ENCODE assay signal across 9 cellular contexts in the genomic region with DNA sequence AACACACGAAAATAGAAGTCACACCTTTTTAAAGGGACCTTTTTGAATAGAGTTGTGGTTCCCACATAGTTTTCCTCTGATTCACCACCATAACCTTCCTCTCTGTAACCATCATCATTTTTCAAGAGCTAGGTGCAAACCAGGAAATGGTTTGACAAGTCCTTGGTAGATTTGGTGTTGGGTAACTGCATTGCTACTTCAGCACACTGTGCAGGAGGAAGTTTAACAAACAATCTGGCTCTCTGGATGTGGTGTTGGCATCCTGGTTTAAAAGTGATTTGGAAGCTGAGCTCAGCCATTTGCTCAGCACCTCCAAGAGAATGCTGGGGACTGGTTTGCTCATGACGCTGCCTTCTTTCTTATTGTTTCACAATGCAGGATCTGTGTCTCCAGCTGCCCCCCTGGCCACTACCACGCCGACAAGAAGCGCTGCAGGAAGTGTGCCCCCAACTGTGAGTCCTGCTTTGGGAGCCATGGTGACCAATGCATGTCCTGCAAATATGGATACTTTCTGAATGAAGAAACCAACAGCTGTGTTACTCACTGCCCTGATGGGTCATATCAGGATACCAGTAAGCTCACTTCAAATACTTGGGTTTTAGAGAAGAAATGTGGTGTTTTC.
DNase-seq lines count a peak whose midpoint lies in the region; ATAC-seq, FAIRE-seq and TF ChIP-seq lines count a peak whose summit lies in the region.
"Had no signal": no experiment of that assay in that cellular context is flagged by ENCODE, and none has a peak within 500 bp of the region (broad histone marks: within the 10 kb centered on the region; RNA-seq: fewer than 3 reads in every experiment).

No MANE protein-coding gene starts in this region.

- H3K27ac ChIP-seq in SK-N-SH (ENCODE audit: low read depth in 2 of 2, low read length in 1 of 2) (no peak overlapping the region), small intestine (ENCODE audit: low read depth in 1 of 2, low read length in 1 of 2) (no peak overlapping the region), kidney (ENCODE audit: low read depth in 2 of 2, low read length in 2 of 2) (no peak overlapping the region)

- H3K36me3 ChIP-seq in SK-N-SH (replicated peaks in 1 of 2; ENCODE audit: control insufficient read depth in 1 of 2, insufficient read depth in 2 of 2, low read length in 1 of 2), result no peaks in the 10 kb centered on the region
- H3K36me3 ChIP-seq in small intestine (ENCODE audit: control insufficient read depth in 2 of 2, insufficient read depth in 2 of 2, low read length in 2 of 2), result peaks cover 5 to 16% of the 10 kb centered on the region in 2 donors
- H3K36me3 ChIP-seq in kidney (ENCODE audit: control insufficient read depth in 1 of 2, insufficient read depth in 2 of 2, low read length in 2 of 2), result peaks cover 0 to 7% of the 10 kb centered on the region in 2 donors

- no peaks in the 10 kb centered on the region for H4K20me1 ChIP-seq in SK-N-SH (ENCODE audit: insufficient read depth)

- H3K4me1 ChIP-seq in SK-N-SH (ENCODE audit: control insufficient read depth in 1 of 2, insufficient read depth in 2 of 2, low read depth in 1 of 2, low read length in 1 of 2) (no peaks in the 10 kb centered on the region), small intestine (ENCODE audit: control insufficient read depth in 2 of 2, insufficient read depth in 1 of 2, low read depth in 1 of 2, low read length in 1 of 2) (no peaks in the 10 kb centered on the region), kidney (ENCODE audit: control insufficient read depth in 1 of 2, insufficient read depth in 1 of 2, low read depth in 1 of 2, low read length in 2 of 2) (no peaks in the 10 kb centered on the region)

- TF ChIP-seq EP300 in SK-N-SH (IDR thresholded peaks at IDR 0.05; ENCODE audit: borderline replicate concordance in 1 of 2, low read depth in 1 of 2, low read length in 1 of 2), result no peak

- no peak overlapping the region for H3K9ac ChIP-seq in SK-N-SH
- no peak overlapping the region for H3K9ac ChIP-seq in kidney (ENCODE audit: low read length in 2 of 2)

- POLR2A ChIA-PET in SK-N-SH (lab: Yijun Ruan, JAX), result no interaction called here

- no peaks in the 10 kb centered on the region for H3F3A ChIP-seq in SK-N-SH (replicated peaks; ENCODE audit: insufficient read depth)

- H3K4me2 ChIP-seq in SK-N-SH, result 0 out of 2 replicates have a peak overlapping the region, but pooled peaks have one; percentile 50

- TF ChIP-seq RAD21 in SK-N-SH (IDR thresholded peaks at IDR 0.05; ENCODE audit: low read length), result no peak

- CTCF ChIA-PET in SK-N-SH (lab: Yijun Ruan, JAX), result no interaction called here

- H3K4me3 ChIP-seq in SK-N-SH (ENCODE audit: low read depth in 2 of 2, low read length in 1 of 2), result no peak overlapping the region
- no peak overlapping the region for H3K4me3 ChIP-seq in fibroblast of mammary gland (ENCODE audit: control insufficient read depth, low read depth, low read length)
- no peak overlapping the region for H3K4me3 ChIP-seq in small intestine (ENCODE audit: low read depth in 1 of 2, low read length in 2 of 2)
- H3K4me3 ChIP-seq in kidney (ENCODE audit: low read length in 2 of 2), result no peak overlapping the region

- DNase-seq in SK-N-SH, result no peak
- peak; percentile 80 for DNase-seq in RCC 7860 (ENCODE audit: low spot score)
- DNase-seq in fibroblast of mammary gland (ENCODE audit: low read depth), result peak; percentile 47
- peak; percentile 41 for DNase-seq in small intestine
- no peak for DNase-seq in HuH-7.5 (ENCODE audit: low spot score)
- DNase-seq in OCI-M1 (lab: John Stamatoyannopoulos, UW), result no peak
- no peak for DNase-seq in kidney
- DNase-seq: T-cell had no signal

- ATAC-seq in SK-N-SH treated with all-trans-retinoic acid at 6 μM for 48 hours, result no peak
- ATAC-seq: T-cell had no signal

- no peak overlapping the region for H2AFZ ChIP-seq in SK-N-SH (ENCODE audit: low read depth)

- WGBS in SK-N-SH (ENCODE audit: low lambda C conversion rate), result 14% methylated on average over 5 of the region's 5 CpGs
- WGBS in small intestine, 3 donors, result 64 to 84% (median 70%) methylated on average over 5 of the region's 5 CpGs

- intact Hi-C loops in kidney (cut with DNase I), result no loop called here

- FAIRE-seq in RCC 7860 (lab: Jason Lieb, UNC), result peak; percentile 87
- FAIRE-seq in small intestine (lab: Jason Lieb, UNC), result no peak
- FAIRE-seq in kidney (lab: Jason Lieb, UNC), result no peak

- H3K9me2 ChIP-seq in SK-N-SH, result no peaks in the 10 kb centered on the region

- H3K27me3 ChIP-seq in SK-N-SH (ENCODE audit: insufficient read depth) (peaks cover 6% of the 10 kb centered on the region; the same call in 1 of the 2 replicates), small intestine (ENCODE audit: control insufficient read depth in 2 of 2, insufficient read depth in 2 of 2, low read length in 2 of 2) (no peaks in the 10 kb centered on the region)

- no peaks in the 10 kb centered on the region for H3K79me2 ChIP-seq in SK-N-SH (ENCODE audit: insufficient read depth)

- H3K9me3 ChIP-seq in SK-N-SH (no peaks in the 10 kb centered on the region), small intestine (ENCODE audit: control insufficient read depth, low read depth) (no peaks in the 10 kb centered on the region), kidney (ENCODE audit: control insufficient read depth in 1 of 2, low read length in 2 of 2) (no peaks in the 10 kb centered on the region)

- no peak for TF ChIP-seq CTCF in SK-N-SH (IDR thresholded peaks at IDR 0.05)
- TF ChIP-seq CTCF in fibroblast of mammary gland (conservative IDR thresholded peaks at IDR 0.05; ENCODE audit: control insufficient read depth, insufficient read depth, low read depth, low read length), result no peak
- no peak for TF ChIP-seq CTCF in kidney (IDR thresholded peaks at IDR 0.05; ENCODE audit: borderline replicate concordance, extremely low read depth, insufficient read depth)

TF ChIP-seq in SK-N-SH, 30 proteins besides CTCF, POLR2A, EP300 and RAD21 (continues in another document):
- TF ChIP-seq CHD2 (IDR thresholded peaks at IDR 0.05; ENCODE audit: low read length, partially characterized antibody), result no peak
- TF ChIP-seq POLR2AphosphoS5 (IDR thresholded peaks at IDR 0.05; ENCODE audit: low read depth, low read length), result no peak
- TF ChIP-seq, protein P1, sequence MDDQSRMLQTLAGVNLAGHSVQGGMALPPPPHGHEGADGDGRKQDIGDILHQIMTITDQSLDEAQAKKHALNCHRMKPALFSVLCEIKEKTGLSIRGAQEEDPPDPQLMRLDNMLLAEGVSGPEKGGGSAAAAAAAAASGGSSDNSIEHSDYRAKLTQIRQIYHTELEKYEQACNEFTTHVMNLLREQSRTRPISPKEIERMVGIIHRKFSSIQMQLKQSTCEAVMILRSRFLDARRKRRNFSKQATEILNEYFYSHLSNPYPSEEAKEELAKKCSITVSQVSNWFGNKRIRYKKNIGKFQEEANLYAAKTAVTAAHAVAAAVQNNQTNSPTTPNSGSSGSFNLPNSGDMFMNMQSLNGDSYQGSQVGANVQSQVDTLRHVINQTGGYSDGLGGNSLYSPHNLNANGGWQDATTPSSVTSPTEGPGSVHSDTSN (IDR thresholded peaks at IDR 0.05), result no peak
- TF ChIP-seq MXI1 (IDR thresholded peaks at IDR 0.05; ENCODE audit: low read depth, low read length), result no peak
- no peak for TF ChIP-seq FOXJ3 (CRISPR knock-in tag; IDR thresholded peaks at IDR 0.05)
- no peak for TF ChIP-seq EZH2phosphoT487 (IDR thresholded peaks at IDR 0.05; ENCODE audit: borderline replicate concordance, low read depth)
- no peak for TF ChIP-seq TEAD4 (IDR thresholded peaks at IDR 0.05; ENCODE audit: borderline replicate concordance, insufficient read depth)
- no peak for TF ChIP-seq NRF1 (IDR thresholded peaks at IDR 0.05; ENCODE audit: low read depth, low read length)
- TF ChIP-seq, protein P2, sequence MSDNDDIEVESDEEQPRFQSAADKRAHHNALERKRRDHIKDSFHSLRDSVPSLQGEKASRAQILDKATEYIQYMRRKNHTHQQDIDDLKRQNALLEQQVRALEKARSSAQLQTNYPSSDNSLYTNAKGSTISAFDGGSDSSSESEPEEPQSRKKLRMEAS (IDR thresholded peaks at IDR 0.05; ENCODE audit: low read depth), result no peak
- TF ChIP-seq RFX5 (IDR thresholded peaks at IDR 0.05; ENCODE audit: low read length), result no peak

TF ChIP-seq in SK-N-SH treated with all-trans-retinoic acid at 6 μM for 48 hours, 23 proteins besides CTCF, POLR2A, EP300 and RAD21:
- TF ChIP-seq ZNF8 (CRISPR knock-in tag; IDR thresholded peaks at IDR 0.05), result no peak

Comparison
In these comparisons a context has a peak if more than half of its experiments do, and no peak if none do; other contexts are left out.
1. DNase-seq: peak in RCC 7860 (single experiment), fibroblast of mammary gland (single experiment) and small intestine (single experiment); none in SK-N-SH (single experiment), HuH-7.5 (single experiment), OCI-M1 (single experiment) and kidney (single experiment).